ENCODE assay signal across 1 cellular context in the genomic region with DNA sequence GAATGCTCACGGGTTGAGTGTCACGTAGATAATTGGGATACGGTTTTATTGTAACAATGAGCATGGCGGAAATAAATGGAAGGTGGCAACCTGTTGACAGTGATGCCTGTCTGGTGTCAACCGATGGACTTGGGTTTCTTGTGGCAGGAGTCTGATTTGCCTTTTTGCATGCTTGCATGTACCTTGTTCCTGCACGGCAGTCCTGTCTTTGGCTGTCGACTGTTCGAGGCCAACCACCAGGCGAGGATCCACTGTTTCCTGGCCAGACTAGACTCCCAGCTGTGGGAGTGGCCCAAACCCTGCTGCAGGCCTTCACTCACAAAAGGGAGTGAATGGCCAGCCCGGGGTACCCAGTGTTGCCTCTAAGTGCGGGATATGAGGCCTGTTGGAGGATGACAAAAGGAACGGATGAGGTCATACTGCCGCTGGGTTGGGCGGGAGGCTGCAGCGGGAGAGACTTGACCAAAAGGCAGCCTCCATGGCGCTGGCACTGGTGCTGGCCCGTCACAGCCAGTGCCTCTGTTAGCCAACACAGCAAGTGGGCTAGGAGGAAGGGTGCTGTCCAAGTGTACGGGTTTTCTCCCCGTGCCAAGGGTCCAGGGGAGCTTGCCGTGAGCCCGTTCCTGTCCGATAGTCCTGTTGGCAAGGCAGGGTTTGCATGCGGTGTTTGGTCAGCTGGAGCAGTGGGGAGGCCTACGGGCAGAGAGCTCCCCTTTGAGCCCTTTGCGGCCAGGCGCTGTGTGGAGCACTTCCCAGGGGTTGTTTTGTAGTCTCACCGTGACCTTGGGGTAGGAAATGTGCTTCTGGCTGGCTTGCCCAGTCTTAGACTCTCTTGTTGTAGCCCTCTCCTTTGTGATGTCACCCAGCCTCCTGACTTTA.
TF ChIP-seq lines count a peak whose summit lies in the region.

No MANE protein-coding gene starts in this region.

TF ChIP-seq in HepG2, 621 proteins besides CTCF, POLR2A, EP300 and RAD21 (continued from another document):
- TF ChIP-seq, protein P1, sequence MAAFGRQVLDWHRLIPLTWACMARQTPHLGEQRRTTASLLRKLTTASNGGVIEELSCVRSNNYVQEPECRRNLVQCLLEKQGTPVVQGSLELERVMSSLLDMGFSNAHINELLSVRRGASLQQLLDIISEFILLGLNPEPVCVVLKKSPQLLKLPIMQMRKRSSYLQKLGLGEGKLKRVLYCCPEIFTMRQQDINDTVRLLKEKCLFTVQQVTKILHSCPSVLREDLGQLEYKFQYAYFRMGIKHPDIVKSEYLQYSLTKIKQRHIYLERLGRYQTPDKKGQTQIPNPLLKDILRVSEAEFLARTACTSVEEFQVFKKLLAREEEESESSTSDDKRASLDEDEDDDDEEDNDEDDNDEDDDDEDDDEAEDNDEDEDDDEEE (CRISPR knock-in tag; IDR thresholded peaks at IDR 0.05), result peak; percentile 71; the same call in 1 of the 2 replicates
- peak; percentile 85; the same call in 1 of the 2 replicates for TF ChIP-seq ZNF136 (CRISPR knock-in tag; IDR thresholded peaks at IDR 0.05; ENCODE audit: low read depth)
- no peak for TF ChIP-seq ZFP1 (CRISPR knock-in tag; IDR thresholded peaks at IDR 0.05)
- TF ChIP-seq KLF6 (CRISPR knock-in tag; IDR thresholded peaks at IDR 0.05), result no peak
